ENCODE assay signal across 15 cellular contexts in genomic region chr10:79176052-79176501, GRCh38.
DNase-seq lines count a peak whose midpoint lies in the region; ATAC-seq and TF ChIP-seq lines count a peak whose summit lies in the region.
"Had no signal": no experiment of that assay in that cellular context is flagged by ENCODE, and none has a peak within 500 bp of the region (broad histone marks: within the 10 kb centered on the region; RNA-seq: fewer than 3 reads in every experiment).

No MANE protein-coding gene starts in this region.

- in situ Hi-C loops in astrocyte of the spinal cord (cut with HindIII; ENCODE audit: low sequenced_read_pairs): no loop called here

- peaks cover 68% of the 10 kb centered on the region for H3K4me1 ChIP-seq in mesodermal cell (ENCODE audit: control insufficient read depth, insufficient read depth, low read length, poor library complexity, severe bottlenecking)
- H3K4me1 ChIP-seq in tibial artery: peaks cover 0 to 62% (median 35%) of the 10 kb centered on the region in 4 donors

- TF ChIP-seq CTCF in astrocyte of the spinal cord (IDR thresholded peaks at IDR 0.05; ENCODE audit: low read depth, low read length) (no peak), tibial artery (IDR thresholded peaks at IDR 0.05) (no peak)

- H3K36me3 Mint-ChIP-seq in activated naive CD4-positive, alpha-beta T cell treated with anti-CD3 and anti-CD28 coated beads, Interleukin-2, amount 10 ng/mL, durations not matched to agents 7 days and 5 days: no peaks in the 10 kb centered on the region

- peaks cover 63% of the 10 kb centered on the region for H3K36me3 ChIP-seq in mesodermal cell (ENCODE audit: control insufficient read depth, insufficient read depth, low read length)
- H3K36me3 ChIP-seq in tibial artery: peaks cover 0 to 19% (median 5%) of the 10 kb centered on the region in 3 donors

- CTCF ChIA-PET in activated naive CD4-positive, alpha-beta T cell treated with anti-CD3 and anti-CD28 coated beads, Interleukin-2, amount 10 ng/mL, durations not matched to agents 7 days and 5 days (lab: Charles Lee): no interaction called here

- no peaks in the 10 kb centered on the region for H3K4me1 Mint-ChIP-seq in activated naive CD4-positive, alpha-beta T cell treated with anti-CD3 and anti-CD28 coated beads, Interleukin-2, amount 10 ng/mL, durations not matched to agents 7 days and 5 days

- H3K4me3 ChIP-seq in astrocyte of the spinal cord (ENCODE audit: low read depth, low read length): no peak overlapping the region
- H3K4me3 ChIP-seq in mesodermal cell (ENCODE audit: extremely low read depth, insufficient read depth, low read length, poor library complexity, severe bottlenecking): no peak overlapping the region
- no peak overlapping the region for H3K4me3 ChIP-seq in tibial artery

- peak; percentile 5 for DNase-seq in NCI-H1092 treated with DMSO at 0.1 percent for 48 hours (lab: John Stamatoyannopoulos, UW)
- no peak for DNase-seq in NCI-H1092 (lab: John Stamatoyannopoulos, UW)
- DNase-seq in astrocyte of the spinal cord (ENCODE audit: low read depth, low spot score): peak; percentile 48
- no peak for DNase-seq in tibial artery
- DNase-seq in activated naive CD4-positive, alpha-beta T cell treated with anti-CD3 and anti-CD28 coated beads, Interleukin-2, amount 10 ng/mL, durations not matched to agents 7 days and 5 days: no peak
- DNase-seq in NCI-H774 (lab: John Stamatoyannopoulos, UW): no peak
- DNase-seq: activated CD8-positive, alpha-beta memory T cell treated with anti-CD3 and anti-CD28 coated beads for 24 hours; activated naive CD4-positive, alpha-beta T cell; midbrain; NCI-H1417 treated with DMSO at 0.1 percent for 48 hours; NCI-H526 treated with DMSO at 0.1 percent for 48 hours had no signal

- ATAC-seq in HG02973 (IDR thresholded peaks at IDR 0.05; ENCODE audit: unreplicated experiment): no peak

- H3K27me3 ChIP-seq in tibial artery: no peaks in the 10 kb centered on the region

- H3K27ac Mint-ChIP-seq in activated naive CD4-positive, alpha-beta T cell treated with anti-CD3 and anti-CD28 coated beads, Interleukin-2, amount 10 ng/mL, durations not matched to agents 7 days and 5 days: no peak overlapping the region
- H3K27ac Mint-ChIP-seq: stimulated activated naive CD8-positive, alpha-beta T cell treated with anti-CD3 and anti-CD28 coated beads, Interleukin-15, Interleukin-2, amounts not matched to agents 100 ng/mL and 50 ng/mL, for 24 hours had no signal

- H3K4me3 Mint-ChIP-seq in activated naive CD4-positive, alpha-beta T cell treated with anti-CD3 and anti-CD28 coated beads, Interleukin-2, amount 10 ng/mL, durations not matched to agents 7 days and 5 days: no peak overlapping the region
- H3K4me3 Mint-ChIP-seq: stimulated activated naive CD8-positive, alpha-beta T cell treated with anti-CD3 and anti-CD28 coated beads, Interleukin-15, Interleukin-2, amounts not matched to agents 100 ng/mL and 50 ng/mL, for 24 hours had no signal

- H3K9me3 ChIP-seq in mesodermal cell (ENCODE audit: control insufficient read depth, low read length): no peaks in the 10 kb centered on the region
- H3K9me3 ChIP-seq in tibial artery: no peaks in the 10 kb centered on the region

- WGBS in mesodermal cell (ENCODE audit: insufficient coverage in 2 of 2), 2 experiments: 90 to 91% methylated on average over 2 to 5 of the region's 10 CpGs

- H3K27ac ChIP-seq in mesodermal cell (ENCODE audit: low read depth, low read length, severe bottlenecking) (peak overlapping the region; percentile 91), tibial artery (peak overlapping the region; percentile 4 to 44)
- H3K27ac ChIP-seq: 22Rv1 had no signal

- H3K27me3 Mint-ChIP-seq in activated naive CD4-positive, alpha-beta T cell treated with anti-CD3 and anti-CD28 coated beads, Interleukin-2, amount 10 ng/mL, durations not matched to agents 7 days and 5 days: peaks cover 8% of the 10 kb centered on the region
- H3K27me3 Mint-ChIP-seq: stimulated activated naive CD8-positive, alpha-beta T cell treated with anti-CD3 and anti-CD28 coated beads, Interleukin-15, Interleukin-2, amounts not matched to agents 100 ng/mL and 50 ng/mL, for 24 hours had no signal

- intact Hi-C loops in tibial artery (cut with DNase I; ENCODE audit: low total_unique reads): no loop called here

- no peaks in the 10 kb centered on the region for H3K9me3 Mint-ChIP-seq in activated naive CD4-positive, alpha-beta T cell treated with anti-CD3 and anti-CD28 coated beads, Interleukin-2, amount 10 ng/mL, durations not matched to agents 7 days and 5 days
- H3K9me3 Mint-ChIP-seq: stimulated activated naive CD8-positive, alpha-beta T cell treated with anti-CD3 and anti-CD28 coated beads, Interleukin-15, Interleukin-2, amounts not matched to agents 100 ng/mL and 50 ng/mL, for 24 hours had no signal

Comparison
In these comparisons a context has a peak if more than half of its experiments do, and no peak if none do; other contexts are left out.
1. DNase-seq: peak in NCI-H1092 treated with DMSO at 0.1 percent for 48 hours (single experiment) and astrocyte of the spinal cord (single experiment); none in NCI-H1092 (single experiment), tibial artery (0 of 2), activated naive CD4-positive, alpha-beta T cell treated with anti-CD3 and anti-CD28 coated beads, Interleukin-2, amount 10 ng/mL, durations not matched to agents 7 days and 5 days (single experiment) and NCI-H774 (single experiment).